Comparison of ENCODE assay signal across 18 cellular contexts in genomic region chr6:150607044-150607650, GRCh38. TPM values are rescaled to one million over a fixed set of nuclear protein-coding genes. Genes with fewer than 3 reads are reported as not detected.
DNase-seq lines count a peak whose midpoint lies in the region; ATAC-seq, FAIRE-seq and TF ChIP-seq lines count a peak whose summit lies in the region.
"Had no signal": no experiment of that assay in that cellular context is flagged by ENCODE, and none has a peak within 500 bp of the region (broad histone marks: within the 10 kb centered on the region; RNA-seq: fewer than 3 reads in every experiment).

No MANE protein-coding gene starts in this region.

- H3K4me1 Mint-ChIP-seq in mesothelial cell of epicardium = peaks cover 39% of the 10 kb centered on the region

- ATAC-seq in GM12878 (peak; percentile 28; the same call in 2 of the 3 replicates), SK-N-SH treated with all-trans-retinoic acid at 6 μM for 48 hours (no peak)

- no peak overlapping the region for H3K4me3 Mint-ChIP-seq in mesothelial cell of epicardium

- in situ Hi-C loops in GM12878 (cut with MboI) = no loop called here

- SMC1A ChIA-PET in GM12878 (lab: Charles Lee; ENCODE audit: uncharacterized antibody, unreplicated experiment) = interaction anchor here (0.6 to 3.0 kb wide), 7 partner anchors 12 to 256 kb away, joined by 3 to 17 read pairs (median 6); no protein-coding TSS in a partner anchor

- TF ChIP-seq RAD21 in GM12878 (IDR thresholded peaks at IDR 0.05; ENCODE audit: insufficient read depth, low read depth, low read length) = no peak

- H3K27ac ChIP-seq in GM12878 (ENCODE audit: control insufficient read depth, insufficient read depth) (no peak overlapping the region), thymus (ENCODE audit: low read depth) (peak overlapping the region; percentile 52)
- H3K27ac ChIP-seq: C4-2B, Peyer's patch had no signal

- peak overlapping the region; percentile 43 for H3K4me3 ChIP-seq in Loucy (ENCODE audit: low read length, poor library complexity, severe bottlenecking)
- H3K4me3 ChIP-seq in GM12878 = no peak overlapping the region
- no peak overlapping the region for H3K4me3 ChIP-seq in thymus (ENCODE audit: low read length)
- H3K4me3 ChIP-seq in BE2C (ENCODE audit: low read depth, low read length) = no peak overlapping the region
- H3K4me3 ChIP-seq: Peyer's patch had no signal

- CTCF ChIA-PET in GM12878 (lab: Yijun Ruan, JAX) = interaction anchor here (0.9 to 1.2 kb wide), 3 partner anchors 9 to 189 kb away, joined by 3 to 4 read pairs (median 3); no protein-coding TSS in a partner anchor

- peak overlapping the region; percentile 14 for H3K27ac Mint-ChIP-seq in mesothelial cell of epicardium

- H3K27me3 Mint-ChIP-seq in mesothelial cell of epicardium (ENCODE audit: low read depth) = peaks cover under 1% of the 10 kb centered on the region

- FAIRE-seq in GM12878 (lab: Jason Lieb, UNC) = no peak
- FAIRE-seq: HTR-8/SVneo had no signal

- H3K27me3 ChIP-seq in Loucy (ENCODE audit: insufficient read depth, low read length, poor library complexity, severe bottlenecking) (no peaks in the 10 kb centered on the region), GM12878 (replicated peaks in 1 of 2; ENCODE audit: control insufficient read depth in 2 of 2, insufficient read depth in 2 of 2, low read length in 1 of 2) (no peaks in the 10 kb centered on the region; a peak in 2 of 4 replicates), thymus (ENCODE audit: control insufficient read depth, insufficient read depth) (no peaks in the 10 kb centered on the region), BE2C (peaks cover 24% of the 10 kb centered on the region)
- H3K27me3 ChIP-seq: Peyer's patch had no signal

- H3K79me2 ChIP-seq in Loucy (ENCODE audit: insufficient read depth, low read length) = peaks cover 100% of the 10 kb centered on the region
- H3K79me2 ChIP-seq in GM12878 (ENCODE audit: control insufficient read depth, insufficient read depth, low read length) = no peaks in the 10 kb centered on the region

- H3K9ac ChIP-seq in Loucy (ENCODE audit: low read depth, low read length, poor library complexity, severe bottlenecking) = peak overlapping the region; percentile 28
- no peak overlapping the region for H3K9ac ChIP-seq in GM12878 (ENCODE audit: control insufficient read depth, insufficient read depth, low read length)

- peaks cover 94% of the 10 kb centered on the region for H3K4me1 ChIP-seq in Loucy (ENCODE audit: insufficient read depth, low read length, poor library complexity, severe bottlenecking)
- H3K4me1 ChIP-seq in GM12878 (ENCODE audit: control insufficient read depth, insufficient read depth, low read length) = no peaks in the 10 kb centered on the region
- peaks cover 52% of the 10 kb centered on the region for H3K4me1 ChIP-seq in thymus (ENCODE audit: control insufficient read depth, insufficient read depth, low read length)
- no peaks in the 10 kb centered on the region for H3K4me1 ChIP-seq in BE2C
- H3K4me1 ChIP-seq: Peyer's patch had no signal

- peak overlapping the region; percentile 59 for H3K4me2 ChIP-seq in Loucy (ENCODE audit: low read depth, low read length, poor library complexity, severe bottlenecking)
- no peak overlapping the region for H3K4me2 ChIP-seq in GM12878 (ENCODE audit: control insufficient read depth, insufficient read depth)

- no peaks in the 10 kb centered on the region for H3K9me2 ChIP-seq in Loucy (replicated peaks; ENCODE audit: low read depth, low read length)

- POLR2A ChIA-PET in GM12878 (lab: Charles Lee) = interaction anchor here (0.7 to 1.3 kb wide), 2 partner anchors 9 to 12 kb away, joined by 3 read pairs; no protein-coding TSS in a partner anchor

- DNase-seq in GM12878 (ENCODE audit: low read depth, low spot score) (no peak), mesothelial cell of epicardium (ENCODE audit: low spot score in 2 of 2, unreplicated experiment in 2 of 2) (no peak), BE2C (no peak)
- no peak for DNase-seq in stimulated activated CD4-positive, alpha-beta T cell treated with anti-CD3 and anti-CD28 coated beads, Interleukin-12 subunit alpha, Interleukin-12 subunit beta, amount 100 ng/mL, for 4 hours
- DNase-seq: ACHN, DMS79, HCEC 1CT, IMR-90, MM.1S, NCI-H1092, NCI-H1436 treated with DMSO at 0.1 percent for 48 hours, NCI-H2029, Peyer's patch had no signal

- peaks cover 3% of the 10 kb centered on the region for H3K36me3 Mint-ChIP-seq in mesothelial cell of epicardium

- H4K20me1 ChIP-seq in Loucy (ENCODE audit: insufficient read depth, low read length, poor library complexity, severe bottlenecking) (peaks cover 20% of the 10 kb centered on the region), GM12878 (ENCODE audit: control insufficient read depth, insufficient read depth) (peaks cover 2% of the 10 kb centered on the region; the same call in 1 of the 2 replicates)

- no peak for TF ChIP-seq POLR2A in GM12878 (IDR thresholded peaks at IDR 0.05; ENCODE audit: low read depth, low read length)

- WGBS in GM12878 (ENCODE audit: insufficient coverage, insufficient replicate concordance, low lambda C conversion rate, missing lambda C conversion rate) = 30% methylated on average over 6 of the region's 6 CpGs
- WGBS in thymus = 81% methylated on average over 6 of the region's 6 CpGs

- no peak for TF ChIP-seq EP300 in GM12878 (IDR thresholded peaks at IDR 0.05; ENCODE audit: borderline replicate concordance in 1 of 2, control insufficient read depth in 1 of 2, low read depth in 2 of 2, low read length in 2 of 2)

- TF ChIP-seq CTCF in Loucy (conservative IDR thresholded peaks at IDR 0.05; ENCODE audit: low read length) (no peak), GM12878 (IDR thresholded peaks at IDR 0.05 in 2 of 3, conservative IDR thresholded peaks at IDR 0.05 in 1 of 3; ENCODE audit: control insufficient read depth in 2 of 3, extremely low read depth in 1 of 3, insufficient read depth in 1 of 3, low read depth in 3 of 3, low read length in 3 of 3) (no peak), mesothelial cell of epicardium (IDR thresholded peaks at IDR 0.05; ENCODE audit: unreplicated experiment) (no peak), BE2C (IDR thresholded peaks at IDR 0.05; ENCODE audit: low read depth, low read length) (no peak)

- H3K9me3 ChIP-seq in Loucy (ENCODE audit: insufficient read depth, low read depth, low read length) (no peaks in the 10 kb centered on the region), GM12878 (replicated peaks; ENCODE audit: control insufficient read depth, insufficient read depth, low read length) (no peaks in the 10 kb centered on the region), thymus (ENCODE audit: control insufficient read depth) (no peaks in the 10 kb centered on the region), BE2C (no peaks in the 10 kb centered on the region; the same call in 1 of the 2 replicates)
- H3K9me3 ChIP-seq: Peyer's patch had no signal

- RAD21 ChIA-PET in GM12878 (lab: Charles Lee; ENCODE audit: unreplicated experiment) = interaction anchor here (0.9 to 1.0 kb wide), 2 partner anchors 87 to 189 kb away, joined by 3 read pairs; no protein-coding TSS in a partner anchor

- no peaks in the 10 kb centered on the region for H3K9me3 Mint-ChIP-seq in mesothelial cell of epicardium

- no peaks in the 10 kb centered on the region for H3K36me3 ChIP-seq in Loucy (ENCODE audit: insufficient read depth, low read length)
- H3K36me3 ChIP-seq in GM12878 (ENCODE audit: control insufficient read depth in 2 of 2, insufficient read depth in 2 of 2, low read length in 1 of 2) = no peaks in the 10 kb centered on the region
- peaks cover 10% of the 10 kb centered on the region for H3K36me3 ChIP-seq in thymus (ENCODE audit: control insufficient read depth, insufficient read depth)
- no peaks in the 10 kb centered on the region for H3K36me3 ChIP-seq in BE2C
- H3K36me3 ChIP-seq: Peyer's patch had no signal

- intact Hi-C loops in GM12878 (cut with micrococcal nuclease; ENCODE audit: unreplicated experiment) = loop anchor here (10.0 kb wide), 1 partner anchor 208 kb away; no protein-coding TSS in a partner anchor

- H3F3A ChIP-seq in Loucy (ENCODE audit: low read depth) = no peaks in the 10 kb centered on the region

- H2AFZ ChIP-seq in Loucy (ENCODE audit: low read length) (no peak overlapping the region), GM12878 (ENCODE audit: control insufficient read depth, low read depth, low read length) (no peak overlapping the region)

- no TSS peak for BruUV-seq in GM12878 (replicated peaks; lab: Mats Ljungman, UMichigan)

TF ChIP-seq in GM12878, 131 proteins besides CTCF, POLR2A, EP300 and RAD21 (continues in another document):
- no peak for TF ChIP-seq LARP7 (IDR thresholded peaks at IDR 0.05)
- TF ChIP-seq POU2F2 (IDR thresholded peaks at IDR 0.05; ENCODE audit: borderline replicate concordance, low read depth, low read length) = no peak

TF ChIP-seq in SK-N-SH treated with all-trans-retinoic acid at 6 μM for 48 hours, 23 proteins besides CTCF, POLR2A, EP300 and RAD21:
- TF ChIP-seq SNAI2 (CRISPR knock-in tag; IDR thresholded peaks at IDR 0.05) (no peak), ESRRG (CRISPR knock-in tag; IDR thresholded peaks at IDR 0.05) (no peak)

RNA-seq across cellular contexts. Expression of gene PLEKHG1, which starts 7.5 kb away (rescaled TPM):
- total RNA-seq in GM12878 (2013; cell fraction: nucleolus; rRNA removed) = 150 TPM in 2 replicates
- total RNA-seq in GM12878 (2014; rRNA removed) (7.3 and 10.0 TPM in 2 replicates), GM12878 (2014; rRNA removed; fragmentation: Illumina TruSeq; extraction: Trizol) (4.5 and 4.7 TPM in 2 replicates), GM12878 (2021) (7.3 and 8.3 TPM in 2 replicates), mesothelial cell of epicardium (65.7 to 69.4 TPM (median 69.3 TPM) in 3 replicates)
- 2.2 TPM for polyA plus RNA-seq in GM12878 (2011; ENCODE audit: low read depth)
- polyA plus RNA-seq in GM12878 (2011; rRNA removed) (15.0 and 17.2 TPM in 2 replicates), GM12878 (2014; fragmentation: Illumina TruSeq; extraction: Trizol) (5.3 and 9.9 TPM in 2 replicates), GM12878 (2014; fragmentation: Nextera tagmentation; extraction: Ambion mirVana) (1 to 10 TPM in 1 of 2 experiments, under 1 TPM in 1; 0.77 to 1.1 TPM), GM12878 (2014; rRNA removed) (3.8 and 6.0 TPM in 2 replicates), GM12878 (2016; fragmentation: Nextera tagmentation; extraction: Ambion mirVana) (1 to 10 TPM; 2.8 to 4.3 TPM), thymus (10.0 TPM)
- 10.9 and 14.1 TPM in 2 replicates for polyA plus RNA-seq in GM12878 (2011; cell fraction: cytosol; rRNA removed)
- polyA plus RNA-seq in GM12878 (2011; cell fraction: nucleus; rRNA removed) = 22.8 and 24.8 TPM in 2 replicates
- 3.2 and 3.6 TPM in 2 replicates for polyA plus RNA-seq in GM12878 (2012)
- 52.1 and 55.8 TPM in 2 replicates for polyA minus RNA-seq in GM12878 (2011; rRNA and poly(A)+ RNA removed)
- polyA minus RNA-seq in GM12878 (2011; cell fraction: cytosol; rRNA and poly(A)+ RNA removed) = 11.5 and 12.0 TPM in 2 replicates
- 58.5 and 77.3 TPM in 2 replicates for polyA minus RNA-seq in GM12878 (2011; cell fraction: nucleus; rRNA and poly(A)+ RNA removed)
- polyA plus RNA-seq in BE2C (2012; ENCODE audit: insufficient read depth, insufficient read length, low read depth) = not detected
